12 cellular contexts compared by ENCODE assay signal in the genomic region with DNA sequence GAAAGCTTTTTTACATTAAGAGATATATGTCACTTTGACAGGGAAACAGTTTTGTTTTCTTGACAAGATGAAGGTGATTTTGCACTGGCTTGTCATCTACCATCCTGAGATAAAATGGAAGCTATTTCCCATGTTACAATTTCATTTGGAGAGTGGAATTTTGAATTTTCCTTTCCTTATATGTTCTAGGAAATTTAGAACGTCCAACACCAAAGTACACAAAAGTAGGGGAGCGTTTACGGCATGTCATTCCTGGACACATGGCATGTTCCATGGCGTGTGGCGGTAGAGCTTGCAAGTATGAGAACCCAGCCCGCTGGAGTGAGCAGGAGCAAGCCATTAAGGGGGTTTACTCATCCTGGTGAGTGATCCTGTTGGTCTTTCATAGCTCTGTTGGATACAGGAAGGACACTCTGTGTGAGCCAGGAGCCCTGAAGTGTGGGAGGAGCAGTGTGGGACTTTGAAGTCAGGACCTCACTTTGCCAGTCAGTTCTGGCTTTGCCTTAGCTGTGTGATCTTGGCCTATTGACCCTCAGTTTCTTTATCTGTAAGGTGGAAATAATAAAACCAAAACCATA. TPM values are rescaled to one million over a fixed set of nuclear protein-coding genes. Genes with fewer than 3 reads are reported as not detected.
A peak's percentile ranks its signal among the peaks of the same experiment; 100 is the strongest.
DNase-seq lines count a peak whose midpoint lies in the region; ATAC-seq and TF ChIP-seq lines count a peak whose summit lies in the region.
"Had no signal": no experiment of that assay in that cellular context is flagged by ENCODE, and none has a peak within 500 bp of the region (broad histone marks: within the 10 kb centered on the region; RNA-seq: fewer than 3 reads in every experiment).

No MANE protein-coding gene starts in this region.

- intact Hi-C loops in Caco-2 (cut with micrococcal nuclease; ENCODE audit: unreplicated experiment): no loop called here
- intact Hi-C loops in IMR-90 (cut with micrococcal nuclease): no loop called here
- intact Hi-C loops in mammary epithelial cell (cut with micrococcal nuclease): no loop called here
- intact Hi-C loops in naive thymus-derived CD4-positive, alpha-beta T cell (cut with micrococcal nuclease): no loop called here

- peaks cover 9% of the 10 kb centered on the region; the same call in 1 of the 2 replicates for H3K9me1 ChIP-seq in IMR-90 (ENCODE audit: insufficient read depth, low read length)

- H3K27ac ChIP-seq in IMR-90 (ENCODE audit: insufficient read depth, low read length) (no peak overlapping the region), mammary epithelial cell (ENCODE audit: insufficient read depth, low read depth, low read length) (no peak overlapping the region)
- H3K27ac ChIP-seq in naive thymus-derived CD4-positive, alpha-beta T cell (ENCODE audit: low read depth, low read length): no peak overlapping the region

- BruUV-seq in Caco-2 (replicated peaks; lab: Mats Ljungman, UMichigan) (TSS peak; percentile 53), IMR-90 (replicated peaks; lab: Mats Ljungman, UMichigan) (TSS peak; percentile 58), mammary epithelial cell (replicated peaks; lab: Mats Ljungman, UMichigan) (TSS peak; percentile 32)

- no peak overlapping the region for H3K56ac ChIP-seq in IMR-90 (ENCODE audit: extremely low read depth, insufficient read depth, low read length)

- H4K5ac ChIP-seq in IMR-90 (ENCODE audit: low read depth, low read length): no peak overlapping the region

- TF ChIP-seq CTCF in Caco-2 (IDR thresholded peaks at IDR 0.05; ENCODE audit: insufficient read depth in 1 of 2, low read depth in 1 of 2, low read length in 1 of 2, severe bottlenecking in 1 of 2, unreplicated experiment in 1 of 2) (no peak), IMR-90 (conservative IDR thresholded peaks at IDR 0.05; ENCODE audit: low read depth, low read length) (no peak), mammary epithelial cell (conservative IDR thresholded peaks at IDR 0.05 in 1 of 2, IDR thresholded peaks at IDR 0.05 in 1 of 2; ENCODE audit: extremely low read depth in 1 of 2, insufficient read depth in 1 of 2, low read depth in 1 of 2, low read length in 2 of 2) (no peak)

- H3K27ac Mint-ChIP-seq in Caco-2 (ENCODE audit: unreplicated experiment): no peak overlapping the region
- no peak overlapping the region for H3K27ac Mint-ChIP-seq in activated T-helper 17 cell treated with anti-CD3 and anti-CD28 coated beads, Interleukin-2, amount 50 U/mL, for 72 hours
- H3K27ac Mint-ChIP-seq in naive thymus-derived CD4-positive, alpha-beta T cell: peak overlapping the region in 3 of 9 donors; percentile 31 to 78 (median 52)

- no peaks in the 10 kb centered on the region for H3K27me3 Mint-ChIP-seq in Caco-2 (ENCODE audit: insufficient read depth, unreplicated experiment)
- H3K27me3 Mint-ChIP-seq in activated T-helper 17 cell treated with anti-CD3 and anti-CD28 coated beads, Interleukin-2, amount 50 U/mL, for 72 hours: no peaks in the 10 kb centered on the region
- no peaks in the 10 kb centered on the region for H3K27me3 Mint-ChIP-seq in naive thymus-derived CD4-positive, alpha-beta T cell

- H3K79me1 ChIP-seq in IMR-90 (ENCODE audit: low read depth in 1 of 2, low read length in 2 of 2): peaks cover 0 to 3% of the 10 kb centered on the region in 2 experiments; a peak in 1 of 4 replicates

- TF ChIP-seq RAD21 in IMR-90 (IDR thresholded peaks at IDR 0.05; ENCODE audit: low read length): no peak

- in situ Hi-C loops in IMR-90 (cut with MboI; ENCODE audit: low sequenced_read_pairs) (no loop called here), mammary epithelial cell (cut with MboI; ENCODE audit: low sequenced_read_pairs in 2 of 2) (no loop called here)

- dilution Hi-C loops in IMR-90 (cut with HindIII; ENCODE audit: low sequenced_read_pairs, unreplicated experiment) (no loop called here), mammary epithelial cell (cut with HindIII; ENCODE audit: low sequenced_read_pairs) (no loop called here)

- H4K91ac ChIP-seq in IMR-90 (ENCODE audit: insufficient read depth, low read depth, low read length): no peak overlapping the region

- H3K9me3 Mint-ChIP-seq in Caco-2 (ENCODE audit: unreplicated experiment): no peaks in the 10 kb centered on the region
- no peaks in the 10 kb centered on the region for H3K9me3 Mint-ChIP-seq in activated T-helper 17 cell treated with anti-CD3 and anti-CD28 coated beads, Interleukin-2, amount 50 U/mL, for 72 hours
- no peaks in the 10 kb centered on the region for H3K9me3 Mint-ChIP-seq in naive thymus-derived CD4-positive, alpha-beta T cell

- no peak overlapping the region for H2BK5ac ChIP-seq in IMR-90 (ENCODE audit: low read depth, low read length, poor library complexity, severe bottlenecking)

- TF ChIP-seq POLR2A in IMR-90 (IDR thresholded peaks at IDR 0.05; ENCODE audit: low read depth, low read length): no peak

- no peak overlapping the region for H2AFZ ChIP-seq in IMR-90 (replicated peaks; ENCODE audit: low read length, poor library complexity)
- no peak overlapping the region for H2AFZ ChIP-seq in mammary epithelial cell (ENCODE audit: low read depth, low read length)

- no peak overlapping the region for H3K23ac ChIP-seq in IMR-90 (ENCODE audit: low read depth, low read length)

- WGBS in IMR-90 (ENCODE audit: extremely low coverage in 2 of 2, insufficient read length in 1 of 2), 2 experiments: 100% methylated on average over 2 of the region's 6 CpGs; no CpG with 5 or more reads in 1 of the 2 experiments
- 99% methylated on average over 6 of the region's 6 CpGs for WGBS in mammary epithelial cell (ENCODE audit: low coverage, missing lambda C conversion rate)

- H3K4me3 Mint-ChIP-seq in Caco-2 (ENCODE audit: unreplicated experiment): no peak overlapping the region
- no peak overlapping the region for H3K4me3 Mint-ChIP-seq in activated T-helper 17 cell treated with anti-CD3 and anti-CD28 coated beads, Interleukin-2, amount 50 U/mL, for 72 hours
- no peak overlapping the region for H3K4me3 Mint-ChIP-seq in naive thymus-derived CD4-positive, alpha-beta T cell

- H3K18ac ChIP-seq in IMR-90 (ENCODE audit: low read depth, low read length): no peak overlapping the region

- H3K36me3 ChIP-seq in Caco-2 (ENCODE audit: control insufficient read depth, insufficient read depth, low read length) (no peaks in the 10 kb centered on the region), IMR-90 (ENCODE audit: control insufficient read depth, insufficient read depth, low read length) (no peaks in the 10 kb centered on the region), mammary epithelial cell (ENCODE audit: insufficient read depth, low read length) (no peaks in the 10 kb centered on the region)
- no peaks in the 10 kb centered on the region for H3K36me3 ChIP-seq in naive thymus-derived CD4-positive, alpha-beta T cell (ENCODE audit: control insufficient read depth in 2 of 3, insufficient read depth in 3 of 3, low read length in 3 of 3)

- H3K14ac ChIP-seq in IMR-90 (replicated peaks; ENCODE audit: low read depth, low read length): no peak overlapping the region

- DNase-seq in Caco-2 (no peak), IMR-90 (peak; percentile 68), mammary epithelial cell (peak; percentile 4), lung microvascular endothelial cell (ENCODE audit: low read depth in 2 of 2) (peak; percentile 24 to 36)
- no peak for DNase-seq in activated CD8-positive, alpha-beta memory T cell treated with anti-CD3 and anti-CD28 coated beads, Interleukin-2, amount 50 U/mL, for 4 hours
- DNase-seq in naive thymus-derived CD4-positive, alpha-beta T cell: no peak
- DNase-seq: activated CD4-positive, alpha-beta T cell treated with anti-CD3 and anti-CD28 coated beads, Interleukin-2, amount 50 U/mL, for 48 hours; left colon; right cardiac atrium; SW 1271 had no signal

- ATAC-seq in IMR-90 (ENCODE audit: low read depth): no peak; the same call in 1 of the 2 replicates
- ATAC-seq in activated T-helper 17 cell treated with anti-CD3 and anti-CD28 coated beads, Interleukin-2, amount 50 U/mL, for 72 hours (replicated peaks): no peak
- ATAC-seq in naive thymus-derived CD4-positive, alpha-beta T cell: no peak
- no peak for ATAC-seq in activated CD4-positive, CD25-positive, alpha-beta regulatory T cell treated with anti-CD3 and anti-CD28 coated beads, Interleukin-2, amount 50 U/mL, for 24 hours
- ATAC-seq: left colon had no signal

- no peak overlapping the region for H3K4me2 ChIP-seq in IMR-90 (ENCODE audit: low read depth, low read length)
- no peak overlapping the region for H3K4me2 ChIP-seq in mammary epithelial cell (ENCODE audit: insufficient read depth, low read depth, low read length)

- H2BK15ac ChIP-seq in IMR-90 (ENCODE audit: low read depth, low read length): no peak overlapping the region

- H3K9ac ChIP-seq in IMR-90 (ENCODE audit: low read depth, low read length) (no peak overlapping the region), mammary epithelial cell (ENCODE audit: insufficient read depth, low read length) (no peak overlapping the region)

- no peak overlapping the region; a peak in 1 of 4 replicates for H4K8ac ChIP-seq in IMR-90 (ENCODE audit: low read depth in 2 of 2, low read length in 2 of 2)

- H3K27me3 ChIP-seq in Caco-2 (replicated peaks; ENCODE audit: control insufficient read depth, insufficient read depth, low read length): no peaks in the 10 kb centered on the region
- no peaks in the 10 kb centered on the region for H3K27me3 ChIP-seq in IMR-90 (ENCODE audit: control insufficient read depth, insufficient read depth, low read length)
- no peaks in the 10 kb centered on the region for H3K27me3 ChIP-seq in mammary epithelial cell (ENCODE audit: insufficient read depth, low read length)
- H3K27me3 ChIP-seq in naive thymus-derived CD4-positive, alpha-beta T cell (ENCODE audit: control insufficient read depth in 2 of 2, insufficient read depth in 2 of 2, low read length in 2 of 2): no peaks in the 10 kb centered on the region

- H3K79me2 ChIP-seq in mammary epithelial cell (ENCODE audit: insufficient read depth, low read length): no peaks in the 10 kb centered on the region

- no peaks in the 10 kb centered on the region for H3K36me3 Mint-ChIP-seq in Caco-2 (ENCODE audit: insufficient read depth, unreplicated experiment)
- H3K36me3 Mint-ChIP-seq in activated T-helper 17 cell treated with anti-CD3 and anti-CD28 coated beads, Interleukin-2, amount 50 U/mL, for 72 hours (ENCODE audit: low read depth): no peaks in the 10 kb centered on the region
- peaks cover 0 to 16% (median 5%) of the 10 kb centered on the region in 5 donors for H3K36me3 Mint-ChIP-seq in naive thymus-derived CD4-positive, alpha-beta T cell

- 0 out of 2 replicates have a peak overlapping the region, but pooled peaks have one; percentile 47 for H2BK20ac ChIP-seq in IMR-90 (ENCODE audit: low read depth, low read length)

- H2BK120ac ChIP-seq in IMR-90 (ENCODE audit: low read depth, low read length): no peak overlapping the region; the same call in 1 of the 2 replicates

- H2AK5ac ChIP-seq in IMR-90 (ENCODE audit: low read depth, low read length): 0 out of 2 replicates have a peak overlapping the region, but pooled peaks have one; percentile 44

- no peaks in the 10 kb centered on the region for H4K20me1 ChIP-seq in IMR-90 (ENCODE audit: insufficient read depth, low read length)
- no peaks in the 10 kb centered on the region for H4K20me1 ChIP-seq in mammary epithelial cell (ENCODE audit: insufficient read depth, low read length)

- no peaks in the 10 kb centered on the region for H3K4me1 Mint-ChIP-seq in Caco-2 (ENCODE audit: low read depth, unreplicated experiment)
- H3K4me1 Mint-ChIP-seq in activated T-helper 17 cell treated with anti-CD3 and anti-CD28 coated beads, Interleukin-2, amount 50 U/mL, for 72 hours: peaks cover 3% of the 10 kb centered on the region
- no peaks in the 10 kb centered on the region for H3K4me1 Mint-ChIP-seq in naive thymus-derived CD4-positive, alpha-beta T cell

- no peaks in the 10 kb centered on the region for H3K4me1 ChIP-seq in Caco-2
- peaks cover 7% of the 10 kb centered on the region for H3K4me1 ChIP-seq in IMR-90 (ENCODE audit: control insufficient read depth, insufficient read depth, low read length)
- peaks cover 9% of the 10 kb centered on the region for H3K4me1 ChIP-seq in mammary epithelial cell (ENCODE audit: insufficient read depth, low read length)
- no peaks in the 10 kb centered on the region for H3K4me1 ChIP-seq in naive thymus-derived CD4-positive, alpha-beta T cell (ENCODE audit: control insufficient read depth in 2 of 2, insufficient read depth in 2 of 2, low read length in 2 of 2)

- CTCF ChIA-PET in Caco-2 (lab: Charles Lee) (interaction anchor here (0.6 kb wide), 1 partner anchor 128 kb away, joined by 3 read pairs; no protein-coding TSS in a partner anchor), IMR-90 (lab: Yijun Ruan, JAX) (no interaction called here), mammary epithelial cell (lab: Charles Lee; ENCODE audit: low non-redundant PET) (interaction anchor here (0.6 kb wide), 1 partner anchor 1243 kb away, joined by 3 read pairs; no protein-coding TSS in a partner anchor)
- CTCF ChIA-PET in naive thymus-derived CD4-positive, alpha-beta T cell (lab: Charles Lee): interaction anchor here (0.9 kb wide), 1 partner anchor 129 kb away, joined by 3 read pairs; no protein-coding TSS in a partner anchor

- no peak overlapping the region for H2AK9ac ChIP-seq in IMR-90 (replicated peaks; ENCODE audit: low read depth, low read length, poor library complexity)

- H3K9me3 ChIP-seq in Caco-2: no peaks in the 10 kb centered on the region
- no peaks in the 10 kb centered on the region for H3K9me3 ChIP-seq in IMR-90 (ENCODE audit: control insufficient read depth, insufficient read depth, low read length)
- no peaks in the 10 kb centered on the region for H3K9me3 ChIP-seq in mammary epithelial cell (replicated peaks; ENCODE audit: insufficient read depth, low read length)
- H3K9me3 ChIP-seq in naive thymus-derived CD4-positive, alpha-beta T cell (ENCODE audit: control insufficient read depth in 2 of 3, low read length in 3 of 3): no peaks in the 10 kb centered on the region

- H3K4me3 ChIP-seq in Caco-2 (ENCODE audit: low read depth, low read length) (no peak overlapping the region), IMR-90 (ENCODE audit: insufficient read depth, low read depth, low read length) (no peak overlapping the region), mammary epithelial cell (replicated peaks in 1 of 3; ENCODE audit: insufficient read depth in 1 of 3, low read depth in 2 of 3, low read length in 3 of 3) (no peak overlapping the region)
- H3K4me3 ChIP-seq in naive thymus-derived CD4-positive, alpha-beta T cell (ENCODE audit: low read length): no peak overlapping the region

- POLR2A ChIA-PET in Caco-2 (lab: Charles Lee) (no interaction called here), IMR-90 (lab: Charles Lee; ENCODE audit: unreplicated experiment) (interaction anchor here (0.5 kb wide), 1 partner anchor 1963 kb away, joined by 6 read pairs; no protein-coding TSS in a partner anchor)
- POLR2A ChIA-PET in naive thymus-derived CD4-positive, alpha-beta T cell (lab: Charles Lee): interaction anchor here (0.7 kb wide), 1 partner anchor 164 kb away, joined by 3 read pairs; no protein-coding TSS in a partner anchor

- no peak overlapping the region for H3K4ac ChIP-seq in IMR-90 (ENCODE audit: low read depth, low read length)

RNA-seq across cellular contexts. Expression of a gene that starts 0.9 kb away (rescaled TPM):
- total RNA-seq in Caco-2 (2022) (5.3 and 5.9 TPM in 2 replicates), IMR-90 (2012; rRNA removed) (6.1 TPM in 2 replicates), mammary epithelial cell (10 to 100 TPM in 1 of 2 donors, 1 to 10 TPM in 1; 7.5 to 12.8 TPM), lung microvascular endothelial cell (3.0 and 3.5 TPM in 2 replicates)
- polyA plus RNA-seq in IMR-90 (2012; rRNA removed) (3.3 and 3.9 TPM in 2 replicates), mammary epithelial cell (4.1 TPM)
- polyA plus RNA-seq in IMR-90 (2012; cell fraction: cytosol; rRNA removed): 1.2 and 1.4 TPM in 2 replicates
- polyA plus RNA-seq in IMR-90 (2012; cell fraction: nucleus; rRNA removed; ENCODE audit: low replicate concordance): 4.2 and 16.8 TPM in 2 replicates
- 9.8 TPM for polyA minus RNA-seq in mammary epithelial cell
- 1 to 10 TPM; 5.8 to 6.2 TPM for total RNA-seq in activated T-helper 17 cell treated with anti-CD3 and anti-CD28 coated beads, Interleukin-2, amount 50 U/mL, for 72 hours
- 1 to 10 TPM; 4.1 to 8.5 (median 4.7) TPM for total RNA-seq in naive thymus-derived CD4-positive, alpha-beta T cell
- polyA plus RNA-seq in naive thymus-derived CD4-positive, alpha-beta T cell: 1 to 10 TPM; 2.5 to 3.5 TPM

Comparison
In these comparisons a context has a peak if more than half of its experiments do, and no peak if none do; other contexts are left out.
1. DNase-seq: peak in IMR-90 (single experiment), mammary epithelial cell (single experiment) and lung microvascular endothelial cell (2 of 2); none in Caco-2 (0 of 2), activated CD8-positive, alpha-beta memory T cell treated with anti-CD3 and anti-CD28 coated beads, Interleukin-2, amount 50 U/mL, for 4 hours (single experiment) and naive thymus-derived CD4-positive, alpha-beta T cell (0 of 9).